In genomic region chr2:172554352-172555271, GRCh38 we compare ENCODE assay signal across 8 cellular contexts. TPM values are rescaled to one million over a fixed set of nuclear protein-coding genes. Genes with fewer than 3 reads are reported as not detected.
DNase-seq lines count a peak whose midpoint lies in the region; ATAC-seq and TF ChIP-seq lines count a peak whose summit lies in the region.

No MANE protein-coding gene starts in this region.

- 67 to 71% methylated on average over 11 to 12 of the region's 18 CpGs for WGBS in mesodermal cell (ENCODE audit: insufficient coverage in 2 of 2), 2 experiments

- H3K9ac ChIP-seq in HUES6 (ENCODE audit: low read length) = peak overlapping the region; percentile 89

- ATAC-seq in GM18505 (IDR thresholded peaks at IDR 0.05; ENCODE audit: unreplicated experiment) (no peak), HG03025 (IDR thresholded peaks at IDR 0.05; ENCODE audit: low FRiP score, unreplicated experiment) (no peak)

- no peak for TF ChIP-seq POLR2A in GM18505 (IDR thresholded peaks at IDR 0.05; ENCODE audit: borderline replicate concordance, extremely low read depth, insufficient read depth, insufficient read length)

- H3K27ac ChIP-seq in HUES6 (ENCODE audit: low read depth, low read length) = peak overlapping the region; percentile 86; the same call in 1 of the 2 replicates
- no peak overlapping the region for H3K27ac ChIP-seq in mesodermal cell (ENCODE audit: low read depth, low read length, severe bottlenecking)

- CTCF ChIA-PET in AG04449 (lab: Yijun Ruan, JAX) = interaction anchor here (0.8 to 1.0 kb wide), 2 partner anchors 39 to 73 kb away, joined by 3 read pairs; no protein-coding TSS in a partner anchor

- peak overlapping the region; percentile 92; the same call in 1 of the 2 replicates for H3K4me3 ChIP-seq in AG04449 (ENCODE audit: low read depth, low read length)
- peak overlapping the region; percentile 70 for H3K4me3 ChIP-seq in HUES6 (ENCODE audit: low read depth, low read length)
- peak overlapping the region; percentile 78 for H3K4me3 ChIP-seq in astrocyte of the cerebellum (ENCODE audit: low read depth, low read length)
- peak overlapping the region; percentile 80 for H3K4me3 ChIP-seq in mesodermal cell (ENCODE audit: extremely low read depth, insufficient read depth, low read length, poor library complexity, severe bottlenecking)

- no peak for DNase-seq in AG04449 (ENCODE audit: low read depth, low spot score)
- DNase-seq in astrocyte of the cerebellum (ENCODE audit: low read depth) = no peak
- DNase-seq in NCI-H2029 treated with DMSO at 0.1 percent for 48 hours (lab: John Stamatoyannopoulos, UW) = no peak
- DNase-seq in NCI-H1694 treated with DMSO at 0.1 percent for 48 hours (lab: John Stamatoyannopoulos, UW) = no peak

- POLR2A ChIA-PET in AG04449 (lab: Yijun Ruan, JAX) = no interaction called here

- H3K27me3 ChIP-seq in HUES6 (ENCODE audit: control insufficient read depth, insufficient read depth, low read length) = no peaks in the 10 kb centered on the region

- in situ Hi-C loops in astrocyte of the cerebellum (cut with HindIII; ENCODE audit: low sequenced_read_pairs) = no loop called here

- no peak for TF ChIP-seq CTCF in AG04449 (IDR thresholded peaks at IDR 0.05; ENCODE audit: insufficient read depth, low read length, missing control alignments)
- TF ChIP-seq CTCF in astrocyte of the cerebellum (IDR thresholded peaks at IDR 0.05; ENCODE audit: low read depth, low read length, missing control alignments) = no peak

- H3K4me1 ChIP-seq in HUES6 (ENCODE audit: control insufficient read depth, insufficient read depth, low read length) (peaks cover 60% of the 10 kb centered on the region), mesodermal cell (ENCODE audit: control insufficient read depth, insufficient read depth, low read length, poor library complexity, severe bottlenecking) (peaks cover 8% of the 10 kb centered on the region)

- peaks cover 11% of the 10 kb centered on the region; the same call in 1 of the 2 replicates for H3K36me3 ChIP-seq in HUES6 (ENCODE audit: control insufficient read depth, insufficient read depth, low read length)
- peaks cover 11% of the 10 kb centered on the region for H3K36me3 ChIP-seq in mesodermal cell (ENCODE audit: control insufficient read depth, insufficient read depth, low read length)

- H3K9me3 ChIP-seq in HUES6 (ENCODE audit: control insufficient read depth, insufficient read depth, low read depth, low read length) (no peaks in the 10 kb centered on the region), mesodermal cell (ENCODE audit: control insufficient read depth, low read length) (peaks cover 2% of the 10 kb centered on the region)

RNA-seq across cellular contexts. Expression of gene PDK1, which starts 1.3 kb away (rescaled TPM):
- 16.9 TPM for polyA plus RNA-seq in mesodermal cell (2013, experiment 1 of 2)
- polyA plus RNA-seq in mesodermal cell (2013, experiment 2 of 2) = 18.0 TPM
